Comparison of ENCODE assay signal across 1 cellular context in the genomic region with DNA sequence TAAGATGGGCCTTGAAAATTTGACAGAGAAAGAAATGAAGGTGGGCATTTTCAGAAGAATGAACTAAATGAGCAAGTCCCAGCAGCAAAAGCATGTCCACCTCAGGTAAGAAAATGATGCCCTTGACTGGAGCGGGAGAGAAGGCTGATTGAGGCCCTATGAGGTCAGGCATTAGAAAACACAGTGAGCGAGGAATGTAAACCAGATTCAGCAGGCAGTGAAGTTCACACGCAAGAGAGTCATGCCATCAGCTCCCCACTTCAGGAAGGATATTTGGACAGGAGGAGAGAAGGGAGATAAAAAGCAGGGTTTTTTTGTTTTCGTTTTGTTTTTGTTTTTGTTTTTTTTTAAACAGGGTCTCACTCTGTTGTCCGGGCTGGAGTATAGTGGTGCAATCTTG.
TF ChIP-seq lines count a peak whose summit lies in the region.

No MANE protein-coding gene starts in this region.

TF ChIP-seq in GM23338, 12 proteins besides CTCF, POLR2A, EP300 and RAD21 (continued from another document):
- TF ChIP-seq, protein P1, sequence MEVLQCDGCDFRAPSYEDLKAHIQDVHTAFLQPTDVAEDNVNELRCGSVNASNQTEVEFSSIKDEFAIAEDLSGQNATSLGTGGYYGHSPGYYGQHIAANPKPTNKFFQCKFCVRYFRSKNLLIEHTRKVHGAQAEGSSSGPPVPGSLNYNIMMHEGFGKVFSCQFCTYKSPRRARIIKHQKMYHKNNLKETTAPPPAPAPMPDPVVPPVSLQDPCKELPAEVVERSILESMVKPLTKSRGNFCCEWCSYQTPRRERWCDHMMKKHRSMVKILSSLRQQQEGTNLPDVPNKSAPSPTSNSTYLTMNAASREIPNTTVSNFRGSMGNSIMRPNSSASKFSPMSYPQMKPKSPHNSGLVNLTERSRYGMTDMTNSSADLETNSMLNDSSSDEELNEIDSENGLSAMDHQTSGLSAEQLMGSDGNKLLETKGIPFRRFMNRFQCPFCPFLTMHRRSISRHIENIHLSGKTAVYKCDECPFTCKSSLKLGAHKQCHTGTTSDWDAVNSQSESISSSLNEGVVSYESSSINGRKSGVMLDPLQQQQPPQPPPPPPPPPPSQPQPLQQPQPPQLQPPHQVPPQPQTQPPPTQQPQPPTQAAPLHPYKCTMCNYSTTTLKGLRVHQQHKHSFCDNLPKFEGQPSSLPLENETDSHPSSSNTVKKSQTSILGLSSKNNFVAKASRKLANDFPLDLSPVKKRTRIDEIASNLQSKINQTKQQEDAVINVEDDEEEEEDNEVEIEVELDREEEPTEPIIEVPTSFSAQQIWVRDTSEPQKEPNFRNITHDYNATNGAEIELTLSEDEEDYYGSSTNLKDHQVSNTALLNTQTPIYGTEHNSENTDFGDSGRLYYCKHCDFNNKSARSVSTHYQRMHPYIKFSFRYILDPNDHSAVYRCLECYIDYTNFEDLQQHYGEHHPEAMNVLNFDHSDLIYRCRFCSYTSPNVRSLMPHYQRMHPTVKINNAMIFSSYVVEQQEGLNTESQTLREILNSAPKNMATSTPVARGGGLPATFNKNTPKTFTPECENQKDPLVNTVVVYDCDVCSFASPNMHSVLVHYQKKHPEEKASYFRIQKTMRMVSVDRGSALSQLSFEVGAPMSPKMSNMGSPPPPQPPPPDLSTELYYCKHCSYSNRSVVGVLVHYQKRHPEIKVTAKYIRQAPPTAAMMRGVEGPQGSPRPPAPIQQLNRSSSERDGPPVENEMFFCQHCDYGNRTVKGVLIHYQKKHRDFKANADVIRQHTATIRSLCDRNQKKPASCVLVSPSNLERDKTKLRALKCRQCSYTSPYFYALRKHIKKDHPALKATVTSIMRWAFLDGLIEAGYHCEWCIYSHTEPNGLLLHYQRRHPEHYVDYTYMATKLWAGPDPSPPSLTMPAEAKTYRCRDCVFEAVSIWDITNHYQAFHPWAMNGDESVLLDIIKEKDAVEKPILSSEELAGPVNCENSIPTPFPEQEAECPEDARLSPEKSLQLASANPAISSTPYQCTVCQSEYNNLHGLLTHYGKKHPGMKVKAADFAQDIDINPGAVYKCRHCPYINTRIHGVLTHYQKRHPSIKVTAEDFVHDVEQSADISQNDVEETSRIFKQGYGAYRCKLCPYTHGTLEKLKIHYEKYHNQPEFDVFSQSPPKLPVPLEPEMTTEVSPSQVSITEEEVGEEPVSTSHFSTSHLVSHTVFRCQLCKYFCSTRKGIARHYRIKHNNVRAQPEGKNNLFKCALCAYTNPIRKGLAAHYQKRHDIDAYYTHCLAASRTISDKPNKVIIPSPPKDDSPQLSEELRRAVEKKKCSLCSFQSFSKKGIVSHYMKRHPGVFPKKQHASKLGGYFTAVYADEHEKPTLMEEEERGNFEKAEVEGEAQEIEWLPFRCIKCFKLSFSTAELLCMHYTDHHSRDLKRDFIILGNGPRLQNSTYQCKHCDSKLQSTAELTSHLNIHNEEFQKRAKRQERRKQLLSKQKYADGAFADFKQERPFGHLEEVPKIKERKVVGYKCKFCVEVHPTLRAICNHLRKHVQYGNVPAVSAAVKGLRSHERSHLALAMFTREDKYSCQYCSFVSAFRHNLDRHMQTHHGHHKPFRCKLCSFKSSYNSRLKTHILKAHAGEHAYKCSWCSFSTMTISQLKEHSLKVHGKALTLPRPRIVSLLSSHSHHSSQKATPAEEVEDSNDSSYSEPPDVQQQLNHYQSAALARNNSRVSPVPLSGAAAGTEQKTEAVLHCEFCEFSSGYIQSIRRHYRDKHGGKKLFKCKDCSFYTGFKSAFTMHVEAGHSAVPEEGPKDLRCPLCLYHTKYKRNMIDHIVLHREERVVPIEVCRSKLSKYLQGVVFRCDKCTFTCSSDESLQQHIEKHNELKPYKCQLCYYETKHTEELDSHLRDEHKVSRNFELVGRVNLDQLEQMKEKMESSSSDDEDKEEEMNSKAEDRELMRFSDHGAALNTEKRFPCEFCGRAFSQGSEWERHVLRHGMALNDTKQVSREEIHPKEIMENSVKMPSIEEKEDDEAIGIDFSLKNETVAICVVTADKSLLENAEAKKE (CRISPR knock-in tag; IDR thresholded peaks at IDR 0.05): no peak
- TF ChIP-seq, protein P2, sequence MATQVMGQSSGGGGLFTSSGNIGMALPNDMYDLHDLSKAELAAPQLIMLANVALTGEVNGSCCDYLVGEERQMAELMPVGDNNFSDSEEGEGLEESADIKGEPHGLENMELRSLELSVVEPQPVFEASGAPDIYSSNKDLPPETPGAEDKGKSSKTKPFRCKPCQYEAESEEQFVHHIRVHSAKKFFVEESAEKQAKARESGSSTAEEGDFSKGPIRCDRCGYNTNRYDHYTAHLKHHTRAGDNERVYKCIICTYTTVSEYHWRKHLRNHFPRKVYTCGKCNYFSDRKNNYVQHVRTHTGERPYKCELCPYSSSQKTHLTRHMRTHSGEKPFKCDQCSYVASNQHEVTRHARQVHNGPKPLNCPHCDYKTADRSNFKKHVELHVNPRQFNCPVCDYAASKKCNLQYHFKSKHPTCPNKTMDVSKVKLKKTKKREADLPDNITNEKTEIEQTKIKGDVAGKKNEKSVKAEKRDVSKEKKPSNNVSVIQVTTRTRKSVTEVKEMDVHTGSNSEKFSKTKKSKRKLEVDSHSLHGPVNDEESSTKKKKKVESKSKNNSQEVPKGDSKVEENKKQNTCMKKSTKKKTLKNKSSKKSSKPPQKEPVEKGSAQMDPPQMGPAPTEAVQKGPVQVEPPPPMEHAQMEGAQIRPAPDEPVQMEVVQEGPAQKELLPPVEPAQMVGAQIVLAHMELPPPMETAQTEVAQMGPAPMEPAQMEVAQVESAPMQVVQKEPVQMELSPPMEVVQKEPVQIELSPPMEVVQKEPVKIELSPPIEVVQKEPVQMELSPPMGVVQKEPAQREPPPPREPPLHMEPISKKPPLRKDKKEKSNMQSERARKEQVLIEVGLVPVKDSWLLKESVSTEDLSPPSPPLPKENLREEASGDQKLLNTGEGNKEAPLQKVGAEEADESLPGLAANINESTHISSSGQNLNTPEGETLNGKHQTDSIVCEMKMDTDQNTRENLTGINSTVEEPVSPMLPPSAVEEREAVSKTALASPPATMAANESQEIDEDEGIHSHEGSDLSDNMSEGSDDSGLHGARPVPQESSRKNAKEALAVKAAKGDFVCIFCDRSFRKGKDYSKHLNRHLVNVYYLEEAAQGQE (IDR thresholded peaks at IDR 0.05; ENCODE audit: unreplicated experiment): no peak
